In genomic region chr9:133437753-133438531, GRCh38 we compare ENCODE assay signal across 12 cellular contexts.
A peak's percentile ranks its signal among the peaks of the same experiment; 100 is the strongest.
DNase-seq lines count a peak whose midpoint lies in the region; ATAC-seq and TF ChIP-seq lines count a peak whose summit lies in the region.
"Had no signal": no experiment of that assay in that cellular context is flagged by ENCODE, and none has a peak within 500 bp of the region (broad histone marks: within the 10 kb centered on the region; RNA-seq: fewer than 3 reads in every experiment).

No MANE protein-coding gene starts in this region.

- no peak overlapping the region for H3K4me3 ChIP-seq in cardiac fibroblast (replicated peaks in 1 of 2; ENCODE audit: low read depth in 2 of 2, low read length in 2 of 2)
- H3K4me3 ChIP-seq: adrenal gland, spleen had no signal

- H3K27me3 Mint-ChIP-seq in stimulated activated naive CD8-positive, alpha-beta T cell treated with anti-CD3 and anti-CD28 coated beads, Interleukin-15, amount 100 ng/mL, for 72 hours, result no peaks in the 10 kb centered on the region
- H3K27me3 Mint-ChIP-seq: naive B cell had no signal

- no peak for DNase-seq in stimulated activated naive CD8-positive, alpha-beta T cell treated with anti-CD3 and anti-CD28 coated beads, Interleukin-15, amount 100 ng/mL, for 72 hours
- DNase-seq in stimulated activated naive CD8-positive, alpha-beta T cell treated with anti-CD3 and anti-CD28 coated beads, Interleukin-15, Interleukin-2, amounts not matched to agents 100 U/mL and 50 U/mL, for 24 hours, result no peak
- DNase-seq in cardiac fibroblast (ENCODE audit: low read depth in 2 of 2) (no peak), NCI-H345 treated with DMSO at 0.1 percent for 48 hours (lab: John Stamatoyannopoulos, UW; ENCODE audit: unreplicated experiment) (no peak)
- DNase-seq: adrenal gland, GF-D8, naive B cell, NCI-H524 treated with DMSO at 0.1 percent for 48 hours, spleen, SW 1271 had no signal

- peak overlapping the region in 1 of 2 donors; percentile 36 for H3K27ac Mint-ChIP-seq in stimulated activated naive CD8-positive, alpha-beta T cell treated with anti-CD3 and anti-CD28 coated beads, Interleukin-15, amount 100 ng/mL, for 72 hours

- H3K9me3 Mint-ChIP-seq in stimulated activated naive CD8-positive, alpha-beta T cell treated with anti-CD3 and anti-CD28 coated beads, Interleukin-15, amount 100 ng/mL, for 72 hours, result no peaks in the 10 kb centered on the region
- H3K9me3 Mint-ChIP-seq: naive B cell had no signal

- peak; percentile 46 for ATAC-seq in stimulated activated naive CD8-positive, alpha-beta T cell treated with anti-CD3 and anti-CD28 coated beads, Interleukin-15, amount 100 ng/mL, for 72 hours
- ATAC-seq in stimulated activated naive CD8-positive, alpha-beta T cell treated with anti-CD3 and anti-CD28 coated beads, Interleukin-15, Interleukin-2, amounts not matched to agents 100 U/mL and 50 U/mL, for 24 hours, result no peak
- ATAC-seq in GM18867 (IDR thresholded peaks at IDR 0.05; ENCODE audit: unreplicated experiment), result no peak
- no peak for ATAC-seq in GM18909 (IDR thresholded peaks at IDR 0.05; ENCODE audit: poor library complexity, unreplicated experiment)

- no peak overlapping the region for H3K4me3 Mint-ChIP-seq in stimulated activated naive CD8-positive, alpha-beta T cell treated with anti-CD3 and anti-CD28 coated beads, Interleukin-15, amount 100 ng/mL, for 72 hours

- peak; percentile 13 for TF ChIP-seq CTCF in cardiac fibroblast (IDR thresholded peaks at IDR 0.05; ENCODE audit: low read depth, low read length)

- H3K4me1 Mint-ChIP-seq in stimulated activated naive CD8-positive, alpha-beta T cell treated with anti-CD3 and anti-CD28 coated beads, Interleukin-15, amount 100 ng/mL, for 72 hours, result peaks cover 7% of the 10 kb centered on the region
